In genomic region chr12:12635651-12636050, GRCh38 we compare ENCODE assay signal across 1 cellular context.
TF ChIP-seq lines count a peak whose summit lies in the region.

No MANE protein-coding gene starts in this region.

TF ChIP-seq in GM23338, 12 proteins besides CTCF, POLR2A, EP300 and RAD21 (continued from another document):
- TF ChIP-seq ZNF462 (CRISPR knock-in tag; IDR thresholded peaks at IDR 0.05) (no peak), STAT1 (IDR thresholded peaks at IDR 0.05; ENCODE audit: unreplicated experiment) (no peak), EZH2 (IDR thresholded peaks at IDR 0.05; ENCODE audit: low read depth, unreplicated experiment) (no peak), NANOG (IDR thresholded peaks at IDR 0.05; ENCODE audit: borderline replicate concordance) (no peak), ZNF331 (CRISPR knock-in tag; IDR thresholded peaks at IDR 0.05; ENCODE audit: low read depth) (no peak), CREB1 (CRISPR knock-in tag; IDR thresholded peaks at IDR 0.05; ENCODE audit: low read depth) (no peak)
- TF ChIP-seq, protein P1, sequence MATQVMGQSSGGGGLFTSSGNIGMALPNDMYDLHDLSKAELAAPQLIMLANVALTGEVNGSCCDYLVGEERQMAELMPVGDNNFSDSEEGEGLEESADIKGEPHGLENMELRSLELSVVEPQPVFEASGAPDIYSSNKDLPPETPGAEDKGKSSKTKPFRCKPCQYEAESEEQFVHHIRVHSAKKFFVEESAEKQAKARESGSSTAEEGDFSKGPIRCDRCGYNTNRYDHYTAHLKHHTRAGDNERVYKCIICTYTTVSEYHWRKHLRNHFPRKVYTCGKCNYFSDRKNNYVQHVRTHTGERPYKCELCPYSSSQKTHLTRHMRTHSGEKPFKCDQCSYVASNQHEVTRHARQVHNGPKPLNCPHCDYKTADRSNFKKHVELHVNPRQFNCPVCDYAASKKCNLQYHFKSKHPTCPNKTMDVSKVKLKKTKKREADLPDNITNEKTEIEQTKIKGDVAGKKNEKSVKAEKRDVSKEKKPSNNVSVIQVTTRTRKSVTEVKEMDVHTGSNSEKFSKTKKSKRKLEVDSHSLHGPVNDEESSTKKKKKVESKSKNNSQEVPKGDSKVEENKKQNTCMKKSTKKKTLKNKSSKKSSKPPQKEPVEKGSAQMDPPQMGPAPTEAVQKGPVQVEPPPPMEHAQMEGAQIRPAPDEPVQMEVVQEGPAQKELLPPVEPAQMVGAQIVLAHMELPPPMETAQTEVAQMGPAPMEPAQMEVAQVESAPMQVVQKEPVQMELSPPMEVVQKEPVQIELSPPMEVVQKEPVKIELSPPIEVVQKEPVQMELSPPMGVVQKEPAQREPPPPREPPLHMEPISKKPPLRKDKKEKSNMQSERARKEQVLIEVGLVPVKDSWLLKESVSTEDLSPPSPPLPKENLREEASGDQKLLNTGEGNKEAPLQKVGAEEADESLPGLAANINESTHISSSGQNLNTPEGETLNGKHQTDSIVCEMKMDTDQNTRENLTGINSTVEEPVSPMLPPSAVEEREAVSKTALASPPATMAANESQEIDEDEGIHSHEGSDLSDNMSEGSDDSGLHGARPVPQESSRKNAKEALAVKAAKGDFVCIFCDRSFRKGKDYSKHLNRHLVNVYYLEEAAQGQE (IDR thresholded peaks at IDR 0.05; ENCODE audit: unreplicated experiment) = no peak
TF ChIP-seq in GM23338: peak in this region for 0.
